ENCODE assay signal across 12 cellular contexts in the genomic region with DNA sequence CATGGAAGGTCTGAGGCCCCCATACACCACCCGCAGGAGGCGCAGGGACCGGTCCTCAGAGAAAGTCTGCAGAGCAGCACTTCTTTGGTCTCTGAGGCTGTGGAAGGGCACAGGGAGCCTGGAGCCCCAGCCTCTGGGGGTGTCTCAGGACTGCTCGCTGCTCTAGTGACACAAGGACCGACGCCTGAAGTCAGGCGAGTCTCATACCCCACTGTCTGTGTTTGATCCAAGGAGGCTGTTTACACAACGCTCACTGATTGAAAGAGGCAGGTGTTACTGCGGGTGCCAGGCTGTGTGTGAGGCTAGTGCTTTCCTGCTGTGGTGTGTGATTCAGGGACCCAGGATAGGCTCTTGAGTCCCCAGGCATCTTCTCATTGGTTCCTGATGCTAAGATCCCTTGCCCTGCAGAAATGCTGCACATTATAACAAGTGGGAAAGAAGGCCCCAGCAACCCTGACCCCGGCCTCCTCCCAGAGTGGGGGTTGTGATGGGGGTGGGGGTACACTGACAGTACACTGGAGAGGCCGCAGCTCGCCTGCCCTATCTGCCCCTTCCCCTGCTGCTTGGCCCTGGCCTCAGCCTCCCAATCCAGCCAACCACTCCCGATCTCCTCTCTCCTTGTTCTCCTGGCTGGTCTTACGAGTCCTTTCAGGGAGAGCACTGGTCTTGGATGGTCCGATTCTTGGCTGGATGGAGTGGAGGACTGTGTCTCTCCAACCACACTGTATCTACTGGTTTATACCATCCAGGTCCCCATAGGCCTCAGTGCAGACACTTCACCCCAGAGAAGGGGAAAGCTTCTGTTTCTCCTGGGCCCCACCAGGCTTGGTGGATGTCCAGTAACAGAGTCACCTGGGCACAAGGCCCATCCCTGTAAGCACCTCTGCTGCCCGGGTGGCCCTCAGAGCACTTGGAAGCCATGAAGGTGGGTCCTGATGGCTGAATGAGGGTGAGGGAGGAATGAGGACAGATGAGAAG. TPM values are rescaled to one million over a fixed set of nuclear protein-coding genes. Genes with fewer than 3 reads are reported as not detected.
DNase-seq lines count a peak whose midpoint lies in the region; ATAC-seq, FAIRE-seq and TF ChIP-seq lines count a peak whose summit lies in the region.
"Had no signal": no experiment of that assay in that cellular context is flagged by ENCODE, and none has a peak within 500 bp of the region (broad histone marks: within the 10 kb centered on the region; RNA-seq: fewer than 3 reads in every experiment).

No MANE protein-coding gene starts in this region.

- no peak overlapping the region for H3K9ac ChIP-seq in kidney (ENCODE audit: low read length in 2 of 2)

- H3K27ac Mint-ChIP-seq in nephron, result peak overlapping the region in 2 of 3 experiments; percentile 25 to 74
- H3K27ac Mint-ChIP-seq: T-helper 17 cell had no signal

- H3K4me1 ChIP-seq in kidney (ENCODE audit: control insufficient read depth in 1 of 2, insufficient read depth in 1 of 2, low read depth in 1 of 2, low read length in 2 of 2), result no peaks in the 10 kb centered on the region

- TF ChIP-seq CTCF in GM20000 (IDR thresholded peaks at IDR 0.05; ENCODE audit: extremely low read depth, missing control alignments), result no peak
- no peak for TF ChIP-seq CTCF in nephron (IDR thresholded peaks at IDR 0.05; ENCODE audit: unreplicated experiment in 3 of 3)
- TF ChIP-seq CTCF in kidney (IDR thresholded peaks at IDR 0.05; ENCODE audit: borderline replicate concordance, extremely low read depth, insufficient read depth), result no peak

- no peaks in the 10 kb centered on the region for H3K36me3 ChIP-seq in kidney (ENCODE audit: control insufficient read depth in 1 of 2, insufficient read depth in 2 of 2, low read length in 2 of 2)
- H3K36me3 ChIP-seq: esophagus squamous epithelium had no signal

- peaks cover 27% of the 10 kb centered on the region for H3K4me1 Mint-ChIP-seq in nephron

- H3K9me3 Mint-ChIP-seq in nephron, result peaks cover 3% of the 10 kb centered on the region

- no peak overlapping the region for H3K4me3 Mint-ChIP-seq in nephron
- H3K4me3 Mint-ChIP-seq: T-helper 17 cell had no signal

- no peak for ATAC-seq in GM21825 (IDR thresholded peaks at IDR 0.05; ENCODE audit: unreplicated experiment)
- ATAC-seq in GM18520 (IDR thresholded peaks at IDR 0.05; ENCODE audit: unreplicated experiment), result no peak
- ATAC-seq: T-helper 17 cell had no signal

- intact Hi-C loops in kidney (cut with DNase I), result no loop called here

- H3K36me3 Mint-ChIP-seq in nephron (ENCODE audit: low read depth), result peaks cover 3% of the 10 kb centered on the region

- no peak for FAIRE-seq in kidney (lab: Jason Lieb, UNC)

- peaks cover 10% of the 10 kb centered on the region for H3K27me3 Mint-ChIP-seq in nephron (ENCODE audit: low read depth)

- no peak overlapping the region for H3K4me3 ChIP-seq in kidney (ENCODE audit: low read length in 2 of 2)
- H3K4me3 ChIP-seq: esophagus squamous epithelium had no signal

- DNase-seq in COLO668 (lab: John Stamatoyannopoulos, UW; ENCODE audit: unreplicated experiment) (peak; percentile 73), GM20000 (ENCODE audit: low spot score) (peak; percentile 8), NCI-H510A treated with DMSO at 0.1 percent for 48 hours (lab: John Stamatoyannopoulos, UW) (peak; percentile 86), kidney (no peak)
- DNase-seq: esophagus squamous epithelium; occipital lobe; stimulated activated CD4-positive, alpha-beta T cell treated with anti-CD3 and anti-CD28 coated beads, Interleukin-4, amount 100 ng/mL, for 1 hour had no signal

- H3K27ac ChIP-seq in kidney (ENCODE audit: low read depth in 2 of 2, low read length in 2 of 2), result no peak overlapping the region
- H3K27ac ChIP-seq: esophagus squamous epithelium had no signal

- no peaks in the 10 kb centered on the region for H3K9me3 ChIP-seq in kidney (ENCODE audit: control insufficient read depth in 1 of 2, low read length in 2 of 2)
- H3K9me3 ChIP-seq: esophagus squamous epithelium had no signal

RNA-seq across cellular contexts. Expression of a gene that starts 6.6 kb away (rescaled TPM):
- total RNA-seq in kidney, result 7.3 TPM
- polyA plus RNA-seq in kidney (ENCODE audit: insufficient read depth, low read depth, low replicate concordance), result 2.5 TPM
- total RNA-seq: bronchial epithelial cell, occipital lobe had no signal
